ENCODE assay signal across 9 cellular contexts in genomic region chr2:100818003-100818605, GRCh38. TPM values are rescaled to one million over a fixed set of nuclear protein-coding genes. Genes with fewer than 3 reads are reported as not detected.
DNase-seq lines count a peak whose midpoint lies in the region; ATAC-seq and TF ChIP-seq lines count a peak whose summit lies in the region.
"Had no signal": no experiment of that assay in that cellular context is flagged by ENCODE, and none has a peak within 500 bp of the region (broad histone marks: within the 10 kb centered on the region; RNA-seq: fewer than 3 reads in every experiment).

No MANE protein-coding gene starts in this region.

- no peaks in the 10 kb centered on the region for H3K79me1 ChIP-seq in H9 (ENCODE audit: insufficient read depth, low read depth, low read length, poor library complexity, severe bottlenecking)

- peak overlapping the region; percentile 58 to 81 for H3K4me3 Mint-ChIP-seq in H9

- H3K27me3 ChIP-seq in H9 (ENCODE audit: insufficient read depth, low read length) (peaks cover 28% of the 10 kb centered on the region), adipocyte (replicated peaks; ENCODE audit: control insufficient read depth, insufficient read depth, low read length) (no peaks in the 10 kb centered on the region), BE2C (peaks cover 41% of the 10 kb centered on the region)

- peaks cover 23% of the 10 kb centered on the region for H3K23me2 ChIP-seq in H9 (ENCODE audit: insufficient read length, low read depth, low read length, poor library complexity, severe bottlenecking)

- H2BK120ac ChIP-seq in H9 (ENCODE audit: low read depth, low read length, poor library complexity, severe bottlenecking) = no peak overlapping the region

- intact Hi-C loops in left ventricle myocardium superior (cut with micrococcal nuclease) = loop anchor here (5.0 to 10.0 kb wide), 2 partner anchors 86 to 167 kb away; no protein-coding TSS in a partner anchor
- intact Hi-C loops in sciatic nerve (cut with DNase I) = no loop called here

- WGBS in H9 (ENCODE audit: extremely low coverage, insufficient read length, low lambda C conversion rate) = no CpG with 5 or more reads among the region's 16 CpGs

- peak overlapping the region; percentile 84 for H3K4me3 ChIP-seq in adipocyte (ENCODE audit: low read length)
- no peak overlapping the region for H3K4me3 ChIP-seq in BE2C (ENCODE audit: low read depth, low read length)

- no peak overlapping the region for H4K5ac ChIP-seq in H9 (ENCODE audit: insufficient read length, low read depth, low read length)

- H2AK5ac ChIP-seq in H9 (ENCODE audit: insufficient read length, low read length) = no peak overlapping the region

- H3K9me3 Mint-ChIP-seq in H9 = no peaks in the 10 kb centered on the region

- H3T11ph ChIP-seq in H9 (ENCODE audit: low read length) = no peak overlapping the region

- H3K36me3 ChIP-seq in adipocyte (ENCODE audit: control insufficient read depth, insufficient read depth, low read length, severe bottlenecking) = no peaks in the 10 kb centered on the region
- no peaks in the 10 kb centered on the region for H3K36me3 ChIP-seq in BE2C

- no peak overlapping the region for H3K27ac Mint-ChIP-seq in H9

- H3K4me2 ChIP-seq in H9 (ENCODE audit: insufficient read depth, insufficient read length, low read length) = peak overlapping the region; percentile 86

- H3K4me1 ChIP-seq in H9 (ENCODE audit: insufficient read depth, low read length) (peaks cover 3% of the 10 kb centered on the region; the same call in 1 of the 2 replicates), adipocyte (ENCODE audit: control insufficient read depth, insufficient read depth, low read length) (peaks cover 30% of the 10 kb centered on the region), BE2C (no peaks in the 10 kb centered on the region)

- TF ChIP-seq CTCF in H9 (conservative IDR thresholded peaks at IDR 0.05) (no peak), BE2C (IDR thresholded peaks at IDR 0.05; ENCODE audit: low read depth, low read length) (no peak)

- H3K9ac ChIP-seq in H9 (ENCODE audit: extremely low read depth, insufficient read length, low read length) (no peak overlapping the region), adipocyte (ENCODE audit: low read length) (peak overlapping the region; percentile 87)

- H3K4ac ChIP-seq in H9 (ENCODE audit: low read depth, low read length) = no peak overlapping the region

- DNase-seq in H9 (no peak), adipocyte (ENCODE audit: low read depth) (peak; percentile 62), left ventricle myocardium superior (no peak), sciatic nerve (ENCODE audit: low spot score) (peak; percentile 65), SHP77 treated with DMSO at 0.1 percent for 48 hours (lab: John Stamatoyannopoulos, UW) (no peak), glomerular visceral epithelial cell (ENCODE audit: extremely low spot score) (no peak), BE2C (no peak)
- DNase-seq: NCI-H2227 treated with DMSO at 0.1 percent for 48 hours had no signal

- H4K20me1 ChIP-seq in H9 (ENCODE audit: control insufficient read depth, insufficient read depth, insufficient read length) = no peaks in the 10 kb centered on the region

- H3K56ac ChIP-seq in H9 (ENCODE audit: insufficient read length, low read depth, low read length) = no peak overlapping the region

- no peak overlapping the region for H2BK20ac ChIP-seq in H9 (ENCODE audit: low read depth, low read length, poor library complexity, severe bottlenecking)

- no peaks in the 10 kb centered on the region for H3K36me3 Mint-ChIP-seq in H9 (ENCODE audit: insufficient read depth in 1 of 3, low read depth in 3 of 3)

- H4K8ac ChIP-seq in H9 (replicated peaks; ENCODE audit: insufficient read length, low read depth, low read length) = no peak overlapping the region

- H4K91ac ChIP-seq in H9 (ENCODE audit: insufficient read length, low read depth, low read length) = no peak overlapping the region

- no peak overlapping the region for H2BK5ac ChIP-seq in H9 (ENCODE audit: insufficient read length, low read length)

- peaks cover 76% of the 10 kb centered on the region for H3K27me3 Mint-ChIP-seq in H9 (ENCODE audit: low read depth)

- ATAC-seq in left ventricle myocardium superior = peak; percentile 2
- ATAC-seq in sciatic nerve = peak; percentile 74
- no peak for ATAC-seq in GM18858 (IDR thresholded peaks at IDR 0.05; ENCODE audit: unreplicated experiment)

- H2BK15ac ChIP-seq in H9 (ENCODE audit: low read depth, low read length) = no peak overlapping the region

- no peak overlapping the region for H3K27ac ChIP-seq in H9 (ENCODE audit: insufficient read length, low read depth, low read length)

- H2AFZ ChIP-seq in H9 (ENCODE audit: low read length) = no peak overlapping the region

- H3K4me1 Mint-ChIP-seq in H9 = peaks cover 13 to 36% of the 10 kb centered on the region in 2 experiments

- H3K14ac ChIP-seq in H9 (ENCODE audit: insufficient read depth, low read length) = no peak overlapping the region

- no peak overlapping the region for H2BK12ac ChIP-seq in H9 (ENCODE audit: insufficient read length, low read depth, low read length)

- H3K18ac ChIP-seq in H9 (ENCODE audit: insufficient read length, low read depth, low read length) = no peak overlapping the region

- no peaks in the 10 kb centered on the region for H3K79me2 ChIP-seq in H9 (ENCODE audit: insufficient read depth, low read length)

- no peaks in the 10 kb centered on the region for H3K9me3 ChIP-seq in H9 (ENCODE audit: control insufficient read depth, low read depth, low read length)
- H3K9me3 ChIP-seq in adipocyte (ENCODE audit: control insufficient read depth, low read length) = no peaks in the 10 kb centered on the region
- H3K9me3 ChIP-seq in BE2C = no peaks in the 10 kb centered on the region

- no peak overlapping the region for H3K23ac ChIP-seq in H9 (ENCODE audit: insufficient read length, low read depth, low read length)

RNA-seq across cellular contexts. Expression of gene NPAS2, which starts 1.8 kb away (rescaled TPM):
- 1.1 and 1.3 TPM in 2 replicates for total RNA-seq in H9 (2021)
- total RNA-seq in left ventricle myocardium superior = 40.9 TPM
- 17.5 TPM for total RNA-seq in sciatic nerve
- 0.12 TPM for polyA plus RNA-seq in BE2C (2012; ENCODE audit: insufficient read depth, insufficient read length, low read depth)

Comparison
In these comparisons a context has a peak if more than half of its experiments do, and no peak if none do; other contexts are left out.
1. DNase-seq: peak in adipocyte (single experiment) and sciatic nerve (single experiment); none in H9 (single experiment), left ventricle myocardium superior (single experiment), SHP77 treated with DMSO at 0.1 percent for 48 hours (single experiment), glomerular visceral epithelial cell (single experiment) and BE2C (single experiment).